ENCODE assay signal across 16 cellular contexts in the genomic region with DNA sequence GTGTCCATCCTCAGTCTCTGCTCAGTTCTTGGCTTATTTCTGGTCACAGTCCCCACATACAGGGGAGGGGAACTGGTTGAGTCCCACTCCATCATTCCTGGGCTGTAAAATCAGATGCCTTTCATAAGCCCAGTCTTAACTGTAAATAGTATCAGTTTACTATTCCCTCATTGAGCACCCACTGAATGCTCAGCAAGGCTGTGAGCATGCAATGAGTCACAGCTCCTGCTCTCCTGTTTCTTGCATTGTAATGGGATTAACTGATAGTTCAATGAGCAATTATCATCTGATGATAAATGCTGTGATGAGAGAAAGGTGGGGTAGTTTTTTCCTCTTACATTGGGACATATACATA.
DNase-seq lines count a peak whose midpoint lies in the region; ATAC-seq, FAIRE-seq and TF ChIP-seq lines count a peak whose summit lies in the region.
"Had no signal": no experiment of that assay in that cellular context is flagged by ENCODE, and none has a peak within 500 bp of the region (broad histone marks: within the 10 kb centered on the region; RNA-seq: fewer than 3 reads in every experiment).

No MANE protein-coding gene starts in this region.

- no peaks in the 10 kb centered on the region for H3K36me3 Mint-ChIP-seq in stimulated activated memory B cell treated with anti-CD40 and anti-IgM and Interleukin-4, amounts not matched to agents 10 μg/mL and 1 μg/mL and 100 μg/mL, for 72 hours
- H3K36me3 Mint-ChIP-seq: activated naive CD4-positive, alpha-beta T cell treated with anti-CD3 and anti-CD28 coated beads, Interleukin-2, amount 50 U/mL, for 72 hours had no signal

- no peak for TF ChIP-seq RAD21 in A549 (conservative IDR thresholded peaks at IDR 0.05 in 1 of 2, IDR thresholded peaks at IDR 0.05 in 1 of 2)

- H3K4me2 ChIP-seq in A549: peak overlapping the region; percentile 68

- H3K9me3 Mint-ChIP-seq in stimulated activated memory B cell treated with anti-CD40 and anti-IgM and Interleukin-4, amounts not matched to agents 10 μg/mL and 1 μg/mL and 100 μg/mL, for 72 hours: no peaks in the 10 kb centered on the region
- H3K9me3 Mint-ChIP-seq: activated CD4-positive, alpha-beta memory T cell treated with anti-CD3 and anti-CD28 coated beads, Interleukin-2, amount 10 ng/mL, durations not matched to agents 7 days and 5 days; activated naive CD4-positive, alpha-beta T cell treated with anti-CD3 and anti-CD28 coated beads, Interleukin-2, amount 50 U/mL, for 72 hours; stimulated activated naive CD8-positive, alpha-beta T cell treated with anti-CD3 and anti-CD28 coated beads, Interleukin-15, Interleukin-2, amounts not matched to agents 100 ng/mL and 50 ng/mL, for 24 hours had no signal

- no peak for TF ChIP-seq EP300 in A549 (IDR thresholded peaks at IDR 0.05)

- ATAC-seq in A549: peak; percentile 64 to 76
- ATAC-seq in GM21528 (IDR thresholded peaks at IDR 0.05; ENCODE audit: low FRiP score, unreplicated experiment): no peak
- ATAC-seq in stimulated activated memory B cell treated with anti-CD40 and anti-IgM and Interleukin-4, amounts not matched to agents 10 μg/mL and 1 μg/mL and 100 μg/mL, for 72 hours: no peak
- ATAC-seq: activated naive CD4-positive, alpha-beta T cell treated with anti-CD3 and anti-CD28 coated beads, Interleukin-2, amount 50 U/mL, for 72 hours; T-helper 17 cell had no signal

- peaks cover 41% of the 10 kb centered on the region for H3K27me3 Mint-ChIP-seq in stimulated activated memory B cell treated with anti-CD40 and anti-IgM and Interleukin-4, amounts not matched to agents 10 μg/mL and 1 μg/mL and 100 μg/mL, for 72 hours

- CTCF ChIA-PET in A549 (lab: Yijun Ruan, JAX): interaction anchor here (0.7 to 3.5 kb wide), 15 partner anchors 10 to 186 kb away, joined by 3 to 30 read pairs (median 6); partner anchors contain the start of gene TPM1

- peak; percentile 55 to 72 for DNase-seq in A549 (ENCODE audit: low read depth in 1 of 2, low spot score in 1 of 2)
- peak; percentile 86 for DNase-seq in HPDE6-E6E7 (ENCODE audit: extremely low spot score)
- DNase-seq in astrocyte of the spinal cord (ENCODE audit: low read depth, low spot score): peak; percentile 90
- DNase-seq in iris pigment epithelial cell (ENCODE audit: low read depth): peak; percentile 92
- DNase-seq in NCI-H187 (lab: John Stamatoyannopoulos, UW): no peak
- DNase-seq in activated effector memory CD4-positive, alpha-beta T cell treated with anti-CD3 and anti-CD28 coated beads, Interleukin-2, amount 50 U/mL, for 16 hours: no peak
- DNase-seq: activated CD4-positive, alpha-beta memory T cell treated with anti-CD3 and anti-CD28 coated beads, Interleukin-2, amount 10 ng/mL, durations not matched to agents 7 days and 5 days; NCI-H526 treated with DMSO at 0.1 percent for 48 hours; stimulated activated CD4-positive, alpha-beta T cell treated with anti-CD3 and anti-CD28 coated beads, Interleukin-1b, Interleukin-23, amount 100 ng/mL, for 48 hours; T-helper 17 cell had no signal

- no peak overlapping the region for H3K4me3 Mint-ChIP-seq in stimulated activated memory B cell treated with anti-CD40 and anti-IgM and Interleukin-4, amounts not matched to agents 10 μg/mL and 1 μg/mL and 100 μg/mL, for 72 hours
- H3K4me3 Mint-ChIP-seq: activated CD4-positive, alpha-beta memory T cell treated with anti-CD3 and anti-CD28 coated beads, Interleukin-2, amount 10 ng/mL, durations not matched to agents 7 days and 5 days; stimulated activated naive CD8-positive, alpha-beta T cell treated with anti-CD3 and anti-CD28 coated beads, Interleukin-15, Interleukin-2, amounts not matched to agents 100 ng/mL and 50 ng/mL, for 24 hours; T-helper 17 cell had no signal

- H3K27ac Mint-ChIP-seq in stimulated activated memory B cell treated with anti-CD40 and anti-IgM and Interleukin-4, amounts not matched to agents 10 μg/mL and 1 μg/mL and 100 μg/mL, for 72 hours: no peak overlapping the region
- H3K27ac Mint-ChIP-seq: activated CD4-positive, alpha-beta memory T cell treated with anti-CD3 and anti-CD28 coated beads, Interleukin-2, amount 10 ng/mL, durations not matched to agents 7 days and 5 days; activated naive CD4-positive, alpha-beta T cell treated with anti-CD3 and anti-CD28 coated beads, Interleukin-2, amount 50 U/mL, for 72 hours; stimulated activated naive CD8-positive, alpha-beta T cell treated with anti-CD3 and anti-CD28 coated beads, Interleukin-15, Interleukin-2, amounts not matched to agents 100 ng/mL and 50 ng/mL, for 24 hours; T-helper 17 cell had no signal

- H3K4me3 ChIP-seq in A549 (no peak overlapping the region), astrocyte of the spinal cord (ENCODE audit: low read depth, low read length) (no peak overlapping the region)

- H3K4me1 ChIP-seq in A549: peaks cover 43% of the 10 kb centered on the region

- POLR2A ChIA-PET in A549 (lab: Yijun Ruan, JAX): interaction anchor here (0.7 to 2.2 kb wide), 7 partner anchors 12 to 119 kb away, joined by 4 to 11 read pairs (median 6); partner anchors contain the start of gene TPM1

- H3K9me3 ChIP-seq in A549: 0 out of 3 replicates have a peak, but pooled peaks cover 7% of the 10 kb centered on the region

- no peak for TF ChIP-seq POLR2A in A549 (IDR thresholded peaks at IDR 0.05; ENCODE audit: low read length)

- in situ Hi-C loops in astrocyte of the spinal cord (cut with HindIII; ENCODE audit: low sequenced_read_pairs): no loop called here

- TF ChIP-seq CTCF in A549 (IDR thresholded peaks at IDR 0.05): no peak
- no peak for TF ChIP-seq CTCF in astrocyte of the spinal cord (IDR thresholded peaks at IDR 0.05; ENCODE audit: low read depth, low read length)

- peak overlapping the region; percentile 79 to 89 for H3K27ac ChIP-seq in A549

- peak; percentile 99 for FAIRE-seq in A549 (lab: Jason Lieb, UNC)
- FAIRE-seq: endometrium, GM19239 had no signal

- H3K4me1 Mint-ChIP-seq in stimulated activated memory B cell treated with anti-CD40 and anti-IgM and Interleukin-4, amounts not matched to agents 10 μg/mL and 1 μg/mL and 100 μg/mL, for 72 hours: no peaks in the 10 kb centered on the region
- H3K4me1 Mint-ChIP-seq: activated CD4-positive, alpha-beta memory T cell treated with anti-CD3 and anti-CD28 coated beads, Interleukin-2, amount 10 ng/mL, durations not matched to agents 7 days and 5 days; T-helper 17 cell had no signal

TF ChIP-seq in A549, 52 proteins besides CTCF, POLR2A, EP300 and RAD21:
- TF ChIP-seq FOSB (CRISPR knock-in tag; IDR thresholded peaks at IDR 0.05) (no peak), GATA3 (IDR thresholded peaks at IDR 0.05; ENCODE audit: borderline replicate concordance) (0 out of 2 replicates have a peak, but pooled peaks have one; percentile 10), BCL3 (IDR thresholded peaks at IDR 0.05) (no peak), CEBPB (IDR thresholded peaks at IDR 0.05) (0 out of 4 replicates have a peak, but pooled peaks of 1 of the 2 experiments have one; percentile 12), JUNB (IDR thresholded peaks at IDR 0.05) (0 out of 2 replicates have a peak, but pooled peaks have one; percentile 29), MAFK (IDR thresholded peaks at IDR 0.05; ENCODE audit: partially characterized antibody) (no peak), HEYL (CRISPR knock-in tag; IDR thresholded peaks at IDR 0.05) (no peak), RNF2 (IDR thresholded peaks at IDR 0.05; ENCODE audit: borderline replicate concordance, low read depth) (no peak), FOSL2 (IDR thresholded peaks at IDR 0.05) (peak; percentile 48; the same call in 1 of the 2 replicates), FOSL2 (CRISPR knock-in tag; IDR thresholded peaks at IDR 0.05) (peak; percentile 87), ESRRA (IDR thresholded peaks at IDR 0.05; ENCODE audit: borderline replicate concordance, low read length) (no peak), E2F6 (IDR thresholded peaks at IDR 0.05; ENCODE audit: borderline replicate concordance, low read depth) (0 out of 2 replicates have a peak, but pooled peaks have one; percentile 15)

Comparison
In these comparisons a context has a peak if more than half of its experiments do, and no peak if none do; other contexts are left out.
1. ATAC-seq: peak in A549 (2 of 2); none in GM21528 (single experiment) and stimulated activated memory B cell treated with anti-CD40 and anti-IgM and Interleukin-4, amounts not matched to agents 10 μg/mL and 1 μg/mL and 100 μg/mL, for 72 hours (single experiment).
2. DNase-seq: peak in A549 (2 of 2), HPDE6-E6E7 (single experiment), astrocyte of the spinal cord (single experiment) and iris pigment epithelial cell (single experiment); none in NCI-H187 (0 of 2) and activated effector memory CD4-positive, alpha-beta T cell treated with anti-CD3 and anti-CD28 coated beads, Interleukin-2, amount 50 U/mL, for 16 hours (single experiment).